ENCODE assay signal across 1 cellular context in the genomic region with DNA sequence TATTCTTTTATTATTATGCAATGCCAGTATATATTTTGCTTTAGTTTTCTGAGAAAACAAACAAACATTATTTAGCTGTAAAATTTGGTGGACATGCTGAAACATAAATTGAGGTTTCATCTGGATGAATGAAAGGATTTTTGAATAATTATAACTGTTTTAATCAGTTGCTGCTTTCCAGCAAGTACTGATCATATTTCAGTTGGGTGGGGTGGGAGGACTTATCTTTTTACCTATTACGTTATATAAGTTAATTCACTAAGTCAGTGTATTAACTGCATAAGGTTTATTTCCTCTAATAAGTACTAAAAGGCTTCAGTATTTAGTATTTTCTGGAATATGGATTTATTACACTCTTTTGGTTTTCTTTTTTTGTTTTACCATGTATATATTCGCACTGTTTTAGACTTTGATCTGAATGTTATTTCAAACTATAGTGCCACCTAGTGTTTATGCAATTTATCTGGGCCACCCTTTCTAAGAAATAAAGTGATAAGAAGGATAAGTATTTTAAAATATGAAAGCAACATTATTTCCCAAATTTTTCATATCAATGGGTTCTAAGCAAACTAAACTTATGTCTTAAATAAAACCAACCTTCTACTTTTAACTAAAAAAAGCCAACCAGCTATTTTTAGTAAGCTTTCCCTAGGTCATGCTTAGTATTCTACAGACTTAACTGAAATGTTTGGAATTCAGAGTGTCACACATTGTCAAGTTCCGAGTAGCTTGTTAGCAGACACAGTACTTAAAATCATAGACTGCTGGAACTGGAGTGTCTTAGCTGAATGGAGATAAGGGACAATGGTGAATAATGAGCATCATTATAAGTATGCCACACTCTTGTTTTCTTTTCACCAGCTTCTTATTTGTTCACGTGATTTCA.
TF ChIP-seq lines count a peak whose summit lies in the region.

No MANE protein-coding gene starts in this region.

TF ChIP-seq in SK-N-SH treated with all-trans-retinoic acid at 6 μM for 48 hours, 23 proteins besides CTCF, POLR2A, EP300 and RAD21 (continued from another document):
- TF ChIP-seq ARNTL (CRISPR knock-in tag; IDR thresholded peaks at IDR 0.05; ENCODE audit: borderline replicate concordance, low read depth): no peak
- TF ChIP-seq SNAI2 (CRISPR knock-in tag; IDR thresholded peaks at IDR 0.05): no peak
- TF ChIP-seq ESRRG (CRISPR knock-in tag; IDR thresholded peaks at IDR 0.05): no peak
- TF ChIP-seq CSDC2 (CRISPR knock-in tag; IDR thresholded peaks at IDR 0.05): no peak
- TF ChIP-seq, protein P1, sequence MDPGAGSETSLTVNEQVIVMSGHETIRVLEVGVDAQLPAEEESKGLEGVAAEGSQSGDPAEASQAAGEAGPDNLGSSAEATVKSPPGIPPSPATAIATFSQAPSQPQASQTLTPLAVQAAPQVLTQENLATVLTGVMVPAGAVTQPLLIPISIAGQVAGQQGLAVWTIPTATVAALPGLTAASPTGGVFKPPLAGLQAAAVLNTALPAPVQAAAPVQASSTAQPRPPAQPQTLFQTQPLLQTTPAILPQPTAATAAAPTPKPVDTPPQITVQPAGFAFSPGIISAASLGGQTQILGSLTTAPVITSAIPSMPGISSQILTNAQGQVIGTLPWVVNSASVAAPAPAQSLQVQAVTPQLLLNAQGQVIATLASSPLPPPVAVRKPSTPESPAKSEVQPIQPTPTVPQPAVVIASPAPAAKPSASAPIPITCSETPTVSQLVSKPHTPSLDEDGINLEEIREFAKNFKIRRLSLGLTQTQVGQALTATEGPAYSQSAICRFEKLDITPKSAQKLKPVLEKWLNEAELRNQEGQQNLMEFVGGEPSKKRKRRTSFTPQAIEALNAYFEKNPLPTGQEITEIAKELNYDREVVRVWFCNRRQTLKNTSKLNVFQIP (CRISPR knock-in tag; IDR thresholded peaks at IDR 0.05; ENCODE audit: borderline replicate concordance, low read depth): no peak
- no peak for TF ChIP-seq TOX (CRISPR knock-in tag; IDR thresholded peaks at IDR 0.05; ENCODE audit: borderline replicate concordance)
- no peak for TF ChIP-seq ZNF8 (CRISPR knock-in tag; IDR thresholded peaks at IDR 0.05)
- no peak for TF ChIP-seq ZFP3 (CRISPR knock-in tag; IDR thresholded peaks at IDR 0.05)
- no peak for TF ChIP-seq ZNF70 (CRISPR knock-in tag; IDR thresholded peaks at IDR 0.05)
- TF ChIP-seq, protein P2, sequence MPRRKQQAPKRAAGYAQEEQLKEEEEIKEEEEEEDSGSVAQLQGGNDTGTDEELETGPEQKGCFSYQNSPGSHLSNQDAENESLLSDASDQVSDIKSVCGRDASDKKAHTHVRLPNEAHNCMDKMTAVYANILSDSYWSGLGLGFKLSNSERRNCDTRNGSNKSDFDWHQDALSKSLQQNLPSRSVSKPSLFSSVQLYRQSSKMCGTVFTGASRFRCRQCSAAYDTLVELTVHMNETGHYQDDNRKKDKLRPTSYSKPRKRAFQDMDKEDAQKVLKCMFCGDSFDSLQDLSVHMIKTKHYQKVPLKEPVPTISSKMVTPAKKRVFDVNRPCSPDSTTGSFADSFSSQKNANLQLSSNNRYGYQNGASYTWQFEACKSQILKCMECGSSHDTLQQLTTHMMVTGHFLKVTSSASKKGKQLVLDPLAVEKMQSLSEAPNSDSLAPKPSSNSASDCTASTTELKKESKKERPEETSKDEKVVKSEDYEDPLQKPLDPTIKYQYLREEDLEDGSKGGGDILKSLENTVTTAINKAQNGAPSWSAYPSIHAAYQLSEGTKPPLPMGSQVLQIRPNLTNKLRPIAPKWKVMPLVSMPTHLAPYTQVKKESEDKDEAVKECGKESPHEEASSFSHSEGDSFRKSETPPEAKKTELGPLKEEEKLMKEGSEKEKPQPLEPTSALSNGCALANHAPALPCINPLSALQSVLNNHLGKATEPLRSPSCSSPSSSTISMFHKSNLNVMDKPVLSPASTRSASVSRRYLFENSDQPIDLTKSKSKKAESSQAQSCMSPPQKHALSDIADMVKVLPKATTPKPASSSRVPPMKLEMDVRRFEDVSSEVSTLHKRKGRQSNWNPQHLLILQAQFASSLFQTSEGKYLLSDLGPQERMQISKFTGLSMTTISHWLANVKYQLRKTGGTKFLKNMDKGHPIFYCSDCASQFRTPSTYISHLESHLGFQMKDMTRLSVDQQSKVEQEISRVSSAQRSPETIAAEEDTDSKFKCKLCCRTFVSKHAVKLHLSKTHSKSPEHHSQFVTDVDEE (CRISPR knock-in tag; IDR thresholded peaks at IDR 0.05): no peak
- no peak for TF ChIP-seq BACH2 (CRISPR knock-in tag; IDR thresholded peaks at IDR 0.05; ENCODE audit: borderline replicate concordance)
